ENCODE assay signal across 8 cellular contexts in genomic region chr12:56158926-56159461, GRCh38. TPM values are rescaled to one million over a fixed set of nuclear protein-coding genes. Genes with fewer than 3 reads are reported as not detected.
DNase-seq lines count a peak whose midpoint lies in the region; ATAC-seq and TF ChIP-seq lines count a peak whose summit lies in the region.

No MANE protein-coding gene starts in this region.

- H3K27me3 ChIP-seq in HUES6 (ENCODE audit: control insufficient read depth, insufficient read depth, low read length): no peaks in the 10 kb centered on the region
- H3K27me3 ChIP-seq in ectodermal cell (ENCODE audit: control insufficient read depth, insufficient read depth, low read length, poor library complexity, severe bottlenecking): no peaks in the 10 kb centered on the region
- no peaks in the 10 kb centered on the region for H3K27me3 ChIP-seq in right lobe of liver
- H3K27me3 ChIP-seq in stomach smooth muscle (ENCODE audit: control insufficient read depth in 1 of 2, insufficient read depth in 2 of 2, low read length in 2 of 2): no peaks in the 10 kb centered on the region

- intact Hi-C loops in right lobe of liver (cut with DNase I): no loop called here

- WGBS in ectodermal cell, 2 experiments: 2 to 3% methylated on average over 5 to 6 of the region's 6 CpGs
- WGBS in right lobe of liver (ENCODE audit: insufficient coverage, low coverage, low lambda C conversion rate, missing lambda C conversion rate): 0% methylated on average over 3 of the region's 6 CpGs

- peak overlapping the region; percentile 91 for H3K27ac ChIP-seq in HUES6 (ENCODE audit: low read depth, low read length)
- peak overlapping the region; percentile 89 for H3K27ac ChIP-seq in ectodermal cell (ENCODE audit: insufficient read depth, low read depth, low read length, poor library complexity, severe bottlenecking)
- H3K27ac ChIP-seq in right lobe of liver: peak overlapping the region; percentile 89 to 98 (median 97)
- H3K27ac ChIP-seq in stomach smooth muscle (ENCODE audit: low read length): peak overlapping the region; percentile 100

- H3K4me1 ChIP-seq in HUES6 (ENCODE audit: control insufficient read depth, insufficient read depth, low read length): peaks cover 39% of the 10 kb centered on the region
- peaks cover 43% of the 10 kb centered on the region for H3K4me1 ChIP-seq in ectodermal cell (ENCODE audit: control insufficient read depth, insufficient read depth, low read length)
- H3K4me1 ChIP-seq in right lobe of liver: peaks cover 0 to 41% (median 8%) of the 10 kb centered on the region in 4 donors
- peaks cover 53% of the 10 kb centered on the region for H3K4me1 ChIP-seq in stomach smooth muscle (ENCODE audit: control insufficient read depth, insufficient read depth, low read length)

- H3K9me3 ChIP-seq in HUES6 (ENCODE audit: control insufficient read depth, insufficient read depth, low read depth, low read length) (no peaks in the 10 kb centered on the region), ectodermal cell (ENCODE audit: control insufficient read depth, low read length) (no peaks in the 10 kb centered on the region), right lobe of liver (no peaks in the 10 kb centered on the region), stomach smooth muscle (ENCODE audit: control insufficient read depth in 2 of 2, low read length in 2 of 2) (no peaks in the 10 kb centered on the region)

- peak; percentile 57 for ATAC-seq in SK-N-SH treated with all-trans-retinoic acid at 6 μM for 48 hours
- ATAC-seq in right lobe of liver: peak; percentile 27 to 58 (median 44)
- no peak for ATAC-seq in HG02970 (IDR thresholded peaks at IDR 0.05; ENCODE audit: low FRiP score, unreplicated experiment)
- ATAC-seq in HG03097 (IDR thresholded peaks at IDR 0.05; ENCODE audit: low FRiP score, unreplicated experiment): no peak

- H3K9ac ChIP-seq in HUES6 (ENCODE audit: low read length) (peak overlapping the region; percentile 98), stomach smooth muscle (ENCODE audit: low read length in 2 of 2) (peak overlapping the region; percentile 100)

- TF ChIP-seq CTCF in right lobe of liver (IDR thresholded peaks at IDR 0.05): no peak

- H3K4me3 ChIP-seq in HUES6 (ENCODE audit: low read depth, low read length) (peak overlapping the region; percentile 88), ectodermal cell (ENCODE audit: insufficient read depth, low read depth, low read length) (peak overlapping the region; percentile 70), right lobe of liver (peak overlapping the region; percentile 66 to 87 (median 85)), stomach smooth muscle (ENCODE audit: low read length in 2 of 2) (peak overlapping the region; percentile 99)

- peak; percentile 24 for TF ChIP-seq POLR2A in right lobe of liver (IDR thresholded peaks at IDR 0.05)

- H3K36me3 ChIP-seq in HUES6 (ENCODE audit: control insufficient read depth, insufficient read depth, low read length) (peaks cover 63% of the 10 kb centered on the region), ectodermal cell (ENCODE audit: control insufficient read depth, insufficient read depth, low read length) (peaks cover 34% of the 10 kb centered on the region), right lobe of liver (peaks cover 7 to 43% (median 23%) of the 10 kb centered on the region in 4 donors), stomach smooth muscle (ENCODE audit: control insufficient read depth in 2 of 2, insufficient read depth in 2 of 2, low read length in 2 of 2) (peaks cover 36 to 37% of the 10 kb centered on the region in 2 donors)

- DNase-seq in DMS53 treated with DMSO at 0.1 percent for 48 hours (lab: John Stamatoyannopoulos, UW; ENCODE audit: unreplicated experiment): peak; percentile 17
- peak; percentile 67 to 76 (median 69) for DNase-seq in right lobe of liver

TF ChIP-seq in SK-N-SH treated with all-trans-retinoic acid at 6 μM for 48 hours, 23 proteins besides CTCF, POLR2A, EP300 and RAD21 (continues in another document):
- TF ChIP-seq ZFP3 (CRISPR knock-in tag; IDR thresholded peaks at IDR 0.05): no peak
- TF ChIP-seq POU6F1 (CRISPR knock-in tag; IDR thresholded peaks at IDR 0.05; ENCODE audit: borderline replicate concordance, low read depth): no peak
- no peak for TF ChIP-seq ESRRG (CRISPR knock-in tag; IDR thresholded peaks at IDR 0.05)
- no peak for TF ChIP-seq OSR1 (CRISPR knock-in tag; IDR thresholded peaks at IDR 0.05)
- no peak for TF ChIP-seq ZC3H10 (CRISPR knock-in tag; IDR thresholded peaks at IDR 0.05)
- TF ChIP-seq ZFP30 (CRISPR knock-in tag; IDR thresholded peaks at IDR 0.05): no peak
- no peak for TF ChIP-seq PPARA (CRISPR knock-in tag; IDR thresholded peaks at IDR 0.05; ENCODE audit: borderline replicate concordance)
- no peak for TF ChIP-seq RARB (CRISPR knock-in tag; IDR thresholded peaks at IDR 0.05)
- no peak for TF ChIP-seq TCF4 (CRISPR knock-in tag; IDR thresholded peaks at IDR 0.05; ENCODE audit: borderline replicate concordance)
- TF ChIP-seq PATZ1 (CRISPR knock-in tag; IDR thresholded peaks at IDR 0.05; ENCODE audit: borderline replicate concordance): no peak
- no peak for TF ChIP-seq ARNTL (CRISPR knock-in tag; IDR thresholded peaks at IDR 0.05; ENCODE audit: borderline replicate concordance, low read depth)
- TF ChIP-seq CREB5 (CRISPR knock-in tag; IDR thresholded peaks at IDR 0.05; ENCODE audit: low read depth): no peak
- no peak for TF ChIP-seq ZNF70 (CRISPR knock-in tag; IDR thresholded peaks at IDR 0.05)

RNA-seq across cellular contexts. Expression of gene MYL6, which starts 0.8 kb away (rescaled TPM):
- 1,681 TPM for polyA plus RNA-seq in ectodermal cell (2013, experiment 1 of 4)
- polyA plus RNA-seq in ectodermal cell (2013, experiment 2 of 4): 1,478 TPM
- polyA plus RNA-seq in ectodermal cell (2013, experiment 3 of 4): 1,294 TPM
- 1,438 TPM for polyA plus RNA-seq in ectodermal cell (2013, experiment 4 of 4)
- 100 to 1,000 TPM; 409 to 644 (median 490) TPM for total RNA-seq in right lobe of liver

RNA-seq across cellular contexts. Expression of gene MYL6B, which starts 6.6 kb away (rescaled TPM):
- polyA plus RNA-seq in ectodermal cell (2013, experiment 1 of 4): 215 TPM
- polyA plus RNA-seq in ectodermal cell (2013, experiment 2 of 4): 204 TPM
- 195 TPM for polyA plus RNA-seq in ectodermal cell (2013, experiment 3 of 4)
- 229 TPM for polyA plus RNA-seq in ectodermal cell (2013, experiment 4 of 4)
- 10 to 100 TPM in 5 of 6 experiments, 1 to 10 TPM in 1; 4.9 to 18.7 (median 12.6) TPM for total RNA-seq in right lobe of liver

RNA-seq across cellular contexts. Expression of gene SMARCC2, which starts 30.3 kb away (rescaled TPM):
- polyA plus RNA-seq in ectodermal cell (2013, experiment 1 of 4): 133 TPM
- 140 TPM for polyA plus RNA-seq in ectodermal cell (2013, experiment 2 of 4)
- 112 TPM for polyA plus RNA-seq in ectodermal cell (2013, experiment 3 of 4)
- 120 TPM for polyA plus RNA-seq in ectodermal cell (2013, experiment 4 of 4)
- 10 to 100 TPM; 17.9 to 40.8 (median 25.7) TPM for total RNA-seq in right lobe of liver

RNA-seq across cellular contexts. Expression of gene ESYT1, which starts 30.9 kb away (rescaled TPM):
- polyA plus RNA-seq in ectodermal cell (2013, experiment 1 of 4): 117 TPM
- 139 TPM for polyA plus RNA-seq in ectodermal cell (2013, experiment 2 of 4)
- 80.5 TPM for polyA plus RNA-seq in ectodermal cell (2013, experiment 3 of 4)
- 88.8 TPM for polyA plus RNA-seq in ectodermal cell (2013, experiment 4 of 4)
- total RNA-seq in right lobe of liver: 100 to 1,000 TPM in 1 of 6 experiments, 10 to 100 TPM in 5; 56.5 to 117 (median 70.3) TPM

RNA-seq across cellular contexts. Expression of gene ZC3H10, which starts 40.9 kb away (rescaled TPM):
- polyA plus RNA-seq in ectodermal cell (2013, experiment 1 of 4): 8.6 TPM
- 7.2 TPM for polyA plus RNA-seq in ectodermal cell (2013, experiment 2 of 4)
- 5.1 TPM for polyA plus RNA-seq in ectodermal cell (2013, experiment 3 of 4)
- polyA plus RNA-seq in ectodermal cell (2013, experiment 4 of 4): 5.5 TPM
- total RNA-seq in right lobe of liver: 1 to 10 TPM; 1.7 to 5.4 (median 3.2) TPM

Comparison
In these comparisons a context has a peak if more than half of its experiments do, and no peak if none do; other contexts are left out.
1. ATAC-seq: peak in SK-N-SH treated with all-trans-retinoic acid at 6 μM for 48 hours (single experiment) and right lobe of liver (4 of 4); none in HG02970 (single experiment) and HG03097 (single experiment).
2. Peak in every context shown above with its lines, with median percentiles within 50 percentile points of each other: H3K27ac ChIP-seq and H3K4me3 ChIP-seq.